ENCODE assay signal across 1 cellular context in the genomic region with DNA sequence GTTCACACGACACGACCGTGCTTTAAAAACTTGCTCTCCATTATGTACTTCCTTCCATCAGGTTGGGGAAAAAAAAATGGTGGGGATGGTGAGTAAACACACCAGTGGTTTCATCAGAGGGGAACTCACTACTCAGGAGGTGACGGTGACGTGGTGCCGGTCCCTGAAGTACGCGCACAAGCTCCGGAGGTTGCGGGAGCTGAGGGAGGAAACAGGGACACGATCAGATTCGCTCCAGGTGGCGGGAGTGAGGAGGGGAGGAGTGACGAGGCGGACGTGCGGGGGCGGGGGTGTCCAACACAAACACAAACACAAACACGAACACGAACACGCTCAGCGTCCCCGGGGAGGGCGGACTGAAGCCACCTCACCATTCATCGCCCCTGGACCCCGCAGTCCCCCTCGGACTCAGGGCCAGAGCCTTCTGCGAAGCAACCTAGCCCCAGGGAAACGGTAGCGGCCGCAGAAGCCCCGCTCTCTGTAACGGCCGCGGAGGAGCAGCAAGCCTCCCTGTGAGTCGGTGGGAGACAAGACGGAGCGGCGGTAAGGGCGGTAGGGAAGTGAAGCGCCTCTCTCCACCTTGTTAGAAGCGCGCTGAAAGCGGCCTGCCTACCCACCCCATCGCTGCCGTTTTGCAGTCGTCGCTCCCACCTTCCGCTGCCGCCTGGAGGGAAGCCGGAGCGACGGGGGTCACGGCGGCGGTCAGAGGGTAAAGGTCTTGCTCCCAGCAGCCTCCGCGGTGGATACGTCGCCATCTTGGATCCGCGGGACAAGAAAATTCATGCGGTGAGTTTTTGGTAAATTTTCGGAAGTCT.
A peak's percentile ranks its signal among the peaks of the same experiment; 100 is the strongest.
TF ChIP-seq lines count a peak whose summit lies in the region.

A gene with protein sequence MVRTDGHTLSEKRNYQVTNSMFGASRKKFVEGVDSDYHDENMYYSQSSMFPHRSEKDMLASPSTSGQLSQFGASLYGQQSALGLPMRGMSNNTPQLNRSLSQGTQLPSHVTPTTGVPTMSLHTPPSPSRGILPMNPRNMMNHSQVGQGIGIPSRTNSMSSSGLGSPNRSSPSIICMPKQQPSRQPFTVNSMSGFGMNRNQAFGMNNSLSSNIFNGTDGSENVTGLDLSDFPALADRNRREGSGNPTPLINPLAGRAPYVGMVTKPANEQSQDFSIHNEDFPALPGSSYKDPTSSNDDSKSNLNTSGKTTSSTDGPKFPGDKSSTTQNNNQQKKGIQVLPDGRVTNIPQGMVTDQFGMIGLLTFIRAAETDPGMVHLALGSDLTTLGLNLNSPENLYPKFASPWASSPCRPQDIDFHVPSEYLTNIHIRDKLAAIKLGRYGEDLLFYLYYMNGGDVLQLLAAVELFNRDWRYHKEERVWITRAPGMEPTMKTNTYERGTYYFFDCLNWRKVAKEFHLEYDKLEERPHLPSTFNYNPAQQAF (plus strand): TSS at position 739 of the 815 bp plus-strand sequence. CDS start 34,794 bp downstream, outside the sequence.

TF ChIP-seq in HepG2, 621 proteins besides CTCF, POLR2A, EP300 and RAD21 (continued from another document and continues in another):
- TF ChIP-seq, protein P1, sequence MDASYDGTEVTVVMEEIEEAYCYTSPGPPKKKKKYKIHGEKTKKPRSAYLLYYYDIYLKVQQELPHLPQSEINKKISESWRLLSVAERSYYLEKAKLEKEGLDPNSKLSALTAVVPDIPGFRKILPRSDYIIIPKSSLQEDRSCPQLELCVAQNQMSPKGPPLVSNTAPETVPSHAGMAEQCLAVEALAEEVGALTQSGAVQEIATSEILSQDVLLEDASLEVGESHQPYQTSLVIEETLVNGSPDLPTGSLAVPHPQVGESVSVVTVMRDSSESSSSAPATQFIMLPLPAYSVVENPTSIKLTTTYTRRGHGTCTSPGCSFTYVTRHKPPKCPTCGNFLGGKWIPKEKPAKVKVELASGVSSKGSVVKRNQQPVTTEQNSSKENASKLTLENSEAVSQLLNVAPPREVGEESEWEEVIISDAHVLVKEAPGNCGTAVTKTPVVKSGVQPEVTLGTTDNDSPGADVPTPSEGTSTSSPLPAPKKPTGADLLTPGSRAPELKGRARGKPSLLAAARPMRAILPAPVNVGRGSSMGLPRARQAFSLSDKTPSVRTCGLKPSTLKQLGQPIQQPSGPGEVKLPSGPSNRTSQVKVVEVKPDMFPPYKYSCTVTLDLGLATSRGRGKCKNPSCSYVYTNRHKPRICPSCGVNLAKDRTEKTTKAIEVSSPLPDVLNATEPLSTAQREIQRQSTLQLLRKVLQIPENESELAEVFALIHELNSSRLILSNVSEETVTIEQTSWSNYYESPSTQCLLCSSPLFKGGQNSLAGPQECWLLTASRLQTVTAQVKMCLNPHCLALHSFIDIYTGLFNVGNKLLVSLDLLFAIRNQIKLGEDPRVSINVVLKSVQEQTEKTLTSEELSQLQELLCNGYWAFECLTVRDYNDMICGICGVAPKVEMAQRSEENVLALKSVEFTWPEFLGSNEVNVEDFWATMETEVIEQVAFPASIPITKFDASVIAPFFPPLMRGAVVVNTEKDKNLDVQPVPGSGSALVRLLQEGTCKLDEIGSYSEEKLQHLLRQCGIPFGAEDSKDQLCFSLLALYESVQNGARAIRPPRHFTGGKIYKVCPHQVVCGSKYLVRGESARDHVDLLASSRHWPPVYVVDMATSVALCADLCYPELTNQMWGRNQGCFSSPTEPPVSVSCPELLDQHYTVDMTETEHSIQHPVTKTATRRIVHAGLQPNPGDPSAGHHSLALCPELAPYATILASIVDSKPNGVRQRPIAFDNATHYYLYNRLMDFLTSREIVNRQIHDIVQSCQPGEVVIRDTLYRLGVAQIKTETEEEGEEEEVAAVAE (CRISPR knock-in tag; IDR thresholded peaks at IDR 0.05; ENCODE audit: borderline replicate concordance): no peak
- no peak for TF ChIP-seq IKZF1 (IDR thresholded peaks at IDR 0.05)
- TF ChIP-seq, protein P2, sequence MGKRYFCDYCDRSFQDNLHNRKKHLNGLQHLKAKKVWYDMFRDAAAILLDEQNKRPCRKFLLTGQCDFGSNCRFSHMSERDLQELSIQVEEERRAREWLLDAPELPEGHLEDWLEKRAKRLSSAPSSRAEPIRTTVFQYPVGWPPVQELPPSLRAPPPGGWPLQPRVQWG (CRISPR knock-in tag; IDR thresholded peaks at IDR 0.05; ENCODE audit: borderline replicate concordance, low read depth): no peak
- TF ChIP-seq TRIM24 (CRISPR knock-in tag; IDR thresholded peaks at IDR 0.05): no peak
- TF ChIP-seq CCDC6 (CRISPR knock-in tag; IDR thresholded peaks at IDR 0.05): no peak
- 0 out of 2 replicates have a peak, but pooled peaks have one; percentile 62 for TF ChIP-seq ZFYVE20 (CRISPR knock-in tag; IDR thresholded peaks at IDR 0.05; ENCODE audit: borderline replicate concordance, low read depth)
- peak; percentile 94 for TF ChIP-seq ZNF619 (CRISPR knock-in tag; IDR thresholded peaks at IDR 0.05)
- TF ChIP-seq TOPORS (CRISPR knock-in tag; IDR thresholded peaks at IDR 0.05): peak; percentile 78; the same call in 1 of the 2 replicates
- TF ChIP-seq MED13 (CRISPR knock-in tag; IDR thresholded peaks at IDR 0.05): no peak
- peak; percentile 79 for TF ChIP-seq DMAP1 (CRISPR knock-in tag; IDR thresholded peaks at IDR 0.05)
- TF ChIP-seq ZNF430 (CRISPR knock-in tag; IDR thresholded peaks at IDR 0.05): peak; percentile 44; the same call in 1 of the 2 replicates
- TF ChIP-seq, protein P3, sequence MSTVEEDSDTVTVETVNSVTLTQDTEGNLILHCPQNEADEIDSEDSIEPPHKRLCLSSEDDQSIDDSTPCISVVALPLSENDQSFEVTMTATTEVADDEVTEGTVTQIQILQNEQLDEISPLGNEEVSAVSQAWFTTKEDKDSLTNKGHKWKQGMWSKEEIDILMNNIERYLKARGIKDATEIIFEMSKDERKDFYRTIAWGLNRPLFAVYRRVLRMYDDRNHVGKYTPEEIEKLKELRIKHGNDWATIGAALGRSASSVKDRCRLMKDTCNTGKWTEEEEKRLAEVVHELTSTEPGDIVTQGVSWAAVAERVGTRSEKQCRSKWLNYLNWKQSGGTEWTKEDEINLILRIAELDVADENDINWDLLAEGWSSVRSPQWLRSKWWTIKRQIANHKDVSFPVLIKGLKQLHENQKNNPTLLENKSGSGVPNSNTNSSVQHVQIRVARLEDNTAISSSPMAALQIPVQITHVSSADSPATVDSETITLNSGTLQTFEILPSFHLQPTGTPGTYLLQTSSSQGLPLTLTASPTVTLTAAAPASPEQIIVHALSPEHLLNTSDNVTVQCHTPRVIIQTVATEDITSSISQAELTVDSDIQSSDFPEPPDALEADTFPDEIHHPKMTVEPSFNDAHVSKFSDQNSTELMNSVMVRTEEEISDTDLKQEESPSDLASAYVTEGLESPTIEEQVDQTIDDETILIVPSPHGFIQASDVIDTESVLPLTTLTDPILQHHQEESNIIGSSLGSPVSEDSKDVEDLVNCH (CRISPR knock-in tag; IDR thresholded peaks at IDR 0.05): no peak
- TF ChIP-seq FOXC1 (CRISPR knock-in tag; IDR thresholded peaks at IDR 0.05; ENCODE audit: borderline replicate concordance): peak; percentile 98
- TF ChIP-seq, protein P4, sequence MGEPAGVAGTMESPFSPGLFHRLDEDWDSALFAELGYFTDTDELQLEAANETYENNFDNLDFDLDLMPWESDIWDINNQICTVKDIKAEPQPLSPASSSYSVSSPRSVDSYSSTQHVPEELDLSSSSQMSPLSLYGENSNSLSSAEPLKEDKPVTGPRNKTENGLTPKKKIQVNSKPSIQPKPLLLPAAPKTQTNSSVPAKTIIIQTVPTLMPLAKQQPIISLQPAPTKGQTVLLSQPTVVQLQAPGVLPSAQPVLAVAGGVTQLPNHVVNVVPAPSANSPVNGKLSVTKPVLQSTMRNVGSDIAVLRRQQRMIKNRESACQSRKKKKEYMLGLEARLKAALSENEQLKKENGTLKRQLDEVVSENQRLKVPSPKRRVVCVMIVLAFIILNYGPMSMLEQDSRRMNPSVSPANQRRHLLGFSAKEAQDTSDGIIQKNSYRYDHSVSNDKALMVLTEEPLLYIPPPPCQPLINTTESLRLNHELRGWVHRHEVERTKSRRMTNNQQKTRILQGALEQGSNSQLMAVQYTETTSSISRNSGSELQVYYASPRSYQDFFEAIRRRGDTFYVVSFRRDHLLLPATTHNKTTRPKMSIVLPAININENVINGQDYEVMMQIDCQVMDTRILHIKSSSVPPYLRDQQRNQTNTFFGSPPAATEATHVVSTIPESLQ (CRISPR knock-in tag; conservative IDR thresholded peaks at IDR 0.05): no peak
- no peak for TF ChIP-seq TEAD3 (CRISPR knock-in tag; optimal IDR thresholded peaks at IDR 0.05; ENCODE audit: borderline replicate concordance)
- TF ChIP-seq GFI1 (CRISPR knock-in tag; IDR thresholded peaks at IDR 0.05; ENCODE audit: borderline replicate concordance): 0 out of 2 replicates have a peak, but pooled peaks have one; percentile 28
- TF ChIP-seq ATM (IDR thresholded peaks at IDR 0.05; ENCODE audit: borderline replicate concordance): no peak
- TF ChIP-seq GZF1 (CRISPR knock-in tag; IDR thresholded peaks at IDR 0.05): no peak
- TF ChIP-seq EEA1 (CRISPR knock-in tag; IDR thresholded peaks at IDR 0.05; ENCODE audit: borderline replicate concordance): no peak
- TF ChIP-seq, protein P5, sequence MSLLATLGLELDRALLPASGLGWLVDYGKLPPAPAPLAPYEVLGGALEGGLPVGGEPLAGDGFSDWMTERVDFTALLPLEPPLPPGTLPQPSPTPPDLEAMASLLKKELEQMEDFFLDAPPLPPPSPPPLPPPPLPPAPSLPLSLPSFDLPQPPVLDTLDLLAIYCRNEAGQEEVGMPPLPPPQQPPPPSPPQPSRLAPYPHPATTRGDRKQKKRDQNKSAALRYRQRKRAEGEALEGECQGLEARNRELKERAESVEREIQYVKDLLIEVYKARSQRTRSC (CRISPR knock-in tag; IDR thresholded peaks at IDR 0.05; ENCODE audit: low read depth): no peak
- no peak for TF ChIP-seq SRSF9 (IDR thresholded peaks at IDR 0.05; ENCODE audit: borderline replicate concordance, insufficient read depth, low read depth, low read length, poor library complexity, severe bottlenecking)
- no peak; the same call in 1 of the 2 replicates for TF ChIP-seq DPF2 (CRISPR knock-in tag; IDR thresholded peaks at IDR 0.05; ENCODE audit: borderline replicate concordance, low read depth)
- TF ChIP-seq FIP1L1 (IDR thresholded peaks at IDR 0.05; ENCODE audit: borderline replicate concordance, insufficient read depth, low read depth, low read length): no peak
- TF ChIP-seq RXRA (CRISPR knock-in tag; IDR thresholded peaks at IDR 0.05): peak; percentile 89
- TF ChIP-seq ZNF224 (CRISPR knock-in tag; IDR thresholded peaks at IDR 0.05): no peak
- peak; percentile 40 for TF ChIP-seq GABPA (IDR thresholded peaks at IDR 0.05; ENCODE audit: low read depth, low read length)
- TF ChIP-seq GABPA (CRISPR knock-in tag; IDR thresholded peaks at IDR 0.05; ENCODE audit: low read depth): peak; percentile 80
- TF ChIP-seq ZBTB7B (CRISPR knock-in tag; IDR thresholded peaks at IDR 0.05): peak; percentile 54; the same call in 1 of the 2 replicates
- TF ChIP-seq MYC (CRISPR knock-in tag; IDR thresholded peaks at IDR 0.05; ENCODE audit: borderline replicate concordance): peak; percentile 78
- peak; percentile 92 for TF ChIP-seq PHF8 (CRISPR knock-in tag; IDR thresholded peaks at IDR 0.05)
- TF ChIP-seq SNRNP70 (IDR thresholded peaks at IDR 0.05; ENCODE audit: low read depth, low read length): no peak
- peak; percentile 26 for TF ChIP-seq CBX1 (IDR thresholded peaks at IDR 0.05; ENCODE audit: low read depth)
- peak; percentile 97 for TF ChIP-seq KMT2B (CRISPR knock-in tag; IDR thresholded peaks at IDR 0.05)
- TF ChIP-seq TP53 (CRISPR knock-in tag; conservative IDR thresholded peaks at IDR 0.05): no peak
- TF ChIP-seq, protein P6, sequence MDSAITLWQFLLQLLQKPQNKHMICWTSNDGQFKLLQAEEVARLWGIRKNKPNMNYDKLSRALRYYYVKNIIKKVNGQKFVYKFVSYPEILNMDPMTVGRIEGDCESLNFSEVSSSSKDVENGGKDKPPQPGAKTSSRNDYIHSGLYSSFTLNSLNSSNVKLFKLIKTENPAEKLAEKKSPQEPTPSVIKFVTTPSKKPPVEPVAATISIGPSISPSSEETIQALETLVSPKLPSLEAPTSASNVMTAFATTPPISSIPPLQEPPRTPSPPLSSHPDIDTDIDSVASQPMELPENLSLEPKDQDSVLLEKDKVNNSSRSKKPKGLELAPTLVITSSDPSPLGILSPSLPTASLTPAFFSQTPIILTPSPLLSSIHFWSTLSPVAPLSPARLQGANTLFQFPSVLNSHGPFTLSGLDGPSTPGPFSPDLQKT (CRISPR knock-in tag; IDR thresholded peaks at IDR 0.05; ENCODE audit: borderline replicate concordance): no peak
- TF ChIP-seq, protein P7, sequence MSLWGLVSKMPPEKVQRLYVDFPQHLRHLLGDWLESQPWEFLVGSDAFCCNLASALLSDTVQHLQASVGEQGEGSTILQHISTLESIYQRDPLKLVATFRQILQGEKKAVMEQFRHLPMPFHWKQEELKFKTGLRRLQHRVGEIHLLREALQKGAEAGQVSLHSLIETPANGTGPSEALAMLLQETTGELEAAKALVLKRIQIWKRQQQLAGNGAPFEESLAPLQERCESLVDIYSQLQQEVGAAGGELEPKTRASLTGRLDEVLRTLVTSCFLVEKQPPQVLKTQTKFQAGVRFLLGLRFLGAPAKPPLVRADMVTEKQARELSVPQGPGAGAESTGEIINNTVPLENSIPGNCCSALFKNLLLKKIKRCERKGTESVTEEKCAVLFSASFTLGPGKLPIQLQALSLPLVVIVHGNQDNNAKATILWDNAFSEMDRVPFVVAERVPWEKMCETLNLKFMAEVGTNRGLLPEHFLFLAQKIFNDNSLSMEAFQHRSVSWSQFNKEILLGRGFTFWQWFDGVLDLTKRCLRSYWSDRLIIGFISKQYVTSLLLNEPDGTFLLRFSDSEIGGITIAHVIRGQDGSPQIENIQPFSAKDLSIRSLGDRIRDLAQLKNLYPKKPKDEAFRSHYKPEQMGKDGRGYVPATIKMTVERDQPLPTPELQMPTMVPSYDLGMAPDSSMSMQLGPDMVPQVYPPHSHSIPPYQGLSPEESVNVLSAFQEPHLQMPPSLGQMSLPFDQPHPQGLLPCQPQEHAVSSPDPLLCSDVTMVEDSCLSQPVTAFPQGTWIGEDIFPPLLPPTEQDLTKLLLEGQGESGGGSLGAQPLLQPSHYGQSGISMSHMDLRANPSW (CRISPR knock-in tag; IDR thresholded peaks at IDR 0.05; ENCODE audit: borderline replicate concordance): peak; percentile 91
- TF ChIP-seq MAFG (CRISPR knock-in tag; IDR thresholded peaks at IDR 0.05): no peak
- TF ChIP-seq ZNF644 (CRISPR knock-in tag; IDR thresholded peaks at IDR 0.05; ENCODE audit: low read depth): peak; percentile 64
- no peak for TF ChIP-seq ATRX (CRISPR knock-in tag; IDR thresholded peaks at IDR 0.05; ENCODE audit: borderline replicate concordance)
- peak; percentile 90 for TF ChIP-seq THAP11 (CRISPR knock-in tag; IDR thresholded peaks at IDR 0.05)
- TF ChIP-seq ATF7-NPFF (CRISPR knock-in tag; IDR thresholded peaks at IDR 0.05; ENCODE audit: low read depth): no peak
- TF ChIP-seq, protein P8, sequence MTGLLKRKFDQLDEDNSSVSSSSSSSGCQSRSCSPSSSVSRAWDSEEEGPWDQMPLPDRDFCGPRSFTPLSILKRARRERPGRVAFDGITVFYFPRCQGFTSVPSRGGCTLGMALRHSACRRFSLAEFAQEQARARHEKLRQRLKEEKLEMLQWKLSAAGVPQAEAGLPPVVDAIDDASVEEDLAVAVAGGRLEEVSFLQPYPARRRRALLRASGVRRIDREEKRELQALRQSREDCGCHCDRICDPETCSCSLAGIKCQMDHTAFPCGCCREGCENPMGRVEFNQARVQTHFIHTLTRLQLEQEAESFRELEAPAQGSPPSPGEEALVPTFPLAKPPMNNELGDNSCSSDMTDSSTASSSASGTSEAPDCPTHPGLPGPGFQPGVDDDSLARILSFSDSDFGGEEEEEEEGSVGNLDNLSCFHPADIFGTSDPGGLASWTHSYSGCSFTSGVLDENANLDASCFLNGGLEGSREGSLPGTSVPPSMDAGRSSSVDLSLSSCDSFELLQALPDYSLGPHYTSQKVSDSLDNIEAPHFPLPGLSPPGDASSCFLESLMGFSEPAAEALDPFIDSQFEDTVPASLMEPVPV (CRISPR knock-in tag; IDR thresholded peaks at IDR 0.05): peak; percentile 90
- no peak for TF ChIP-seq ZNF12 (CRISPR knock-in tag; IDR thresholded peaks at IDR 0.05)
- TF ChIP-seq ZNF274 (CRISPR knock-in tag; IDR thresholded peaks at IDR 0.05): no peak; the same call in 1 of the 2 replicates
- no peak for TF ChIP-seq SNAI1 (CRISPR knock-in tag; IDR thresholded peaks at IDR 0.05; ENCODE audit: borderline replicate concordance)
